ENCODE assay signal across 8 cellular contexts in genomic region chr4:140150886-140151699, GRCh38. TPM values are rescaled to one million over a fixed set of nuclear protein-coding genes. Genes with fewer than 3 reads are reported as not detected.
DNase-seq lines count a peak whose midpoint lies in the region; ATAC-seq and TF ChIP-seq lines count a peak whose summit lies in the region.

No MANE protein-coding gene starts in this region.

- H3K9me3 ChIP-seq in osteoblast (ENCODE audit: low read depth, low read length) (no peaks in the 10 kb centered on the region), upper lobe of right lung (no peaks in the 10 kb centered on the region)

- DNase-seq in NK-92 treated with Interleukin-12 subunit alpha and Interleukin-12 subunit beta, amount 100 ng/mL, for 24 hours (lab: John Stamatoyannopoulos, UW) = peak; percentile 90
- DNase-seq in NK-92 (lab: John Stamatoyannopoulos, UW; ENCODE audit: unreplicated experiment) (no peak), NCI-H146 treated with DMSO at 0.1 percent for 48 hours (lab: John Stamatoyannopoulos, UW; ENCODE audit: unreplicated experiment) (peak; percentile 81), T-helper 1 cell (peak; percentile 27 to 62 (median 38)), amygdala (lab: John Stamatoyannopoulos, UW) (peak in 55 of 56 donors; percentile 12 to 90 (median 67)), cardiac septum (ENCODE audit: low spot score) (peak; percentile 96), osteoblast (ENCODE audit: insufficient read length, low spot score, missing footprints) (peak; percentile 94), upper lobe of right lung (peak; percentile 94)

- H2AFZ ChIP-seq in osteoblast (ENCODE audit: low read length) = peak overlapping the region; percentile 97

- H3K4me3 ChIP-seq in osteoblast (ENCODE audit: insufficient read depth, low read length) (peak overlapping the region; percentile 80), upper lobe of right lung (peak overlapping the region; percentile 81)

- H3K27me3 ChIP-seq in osteoblast (ENCODE audit: insufficient read depth, low read length) (peaks cover 14% of the 10 kb centered on the region), upper lobe of right lung (no peaks in the 10 kb centered on the region)

- peak overlapping the region; percentile 98 for H3K4me2 ChIP-seq in osteoblast (ENCODE audit: insufficient read depth, low read length)

- H3K4me1 ChIP-seq in osteoblast (ENCODE audit: insufficient read depth, low read length) = peaks cover 10% of the 10 kb centered on the region
- peaks cover 9% of the 10 kb centered on the region for H3K4me1 ChIP-seq in upper lobe of right lung

- H4K20me1 ChIP-seq in osteoblast (ENCODE audit: insufficient read depth, low read length) = no peaks in the 10 kb centered on the region

- intact Hi-C loops in cardiac septum (cut with DNase I) = loop anchor here (1.0 to 5.0 kb wide), 9 partner anchors 57 to 416 kb away; no protein-coding TSS in a partner anchor
- intact Hi-C loops in upper lobe of right lung (cut with DNase I) = loop anchor here (5.0 to 10.0 kb wide), 2 partner anchors 101 to 416 kb away; no protein-coding TSS in a partner anchor

- peak; percentile 80 for ATAC-seq in upper lobe of right lung

- H3K27ac ChIP-seq in osteoblast (ENCODE audit: low read depth, low read length) (peak overlapping the region; percentile 47), upper lobe of right lung (peak overlapping the region; percentile 97)

- no peak for TF ChIP-seq CTCF in osteoblast (IDR thresholded peaks at IDR 0.05; ENCODE audit: extremely low read depth, low read depth, low read length)
- TF ChIP-seq CTCF in upper lobe of right lung (IDR thresholded peaks at IDR 0.05) = no peak

- no peaks in the 10 kb centered on the region for H3K79me2 ChIP-seq in osteoblast (ENCODE audit: insufficient read depth, low read length)

- no peaks in the 10 kb centered on the region for H3K36me3 ChIP-seq in osteoblast (ENCODE audit: insufficient read depth, low read length)
- H3K36me3 ChIP-seq in upper lobe of right lung = no peaks in the 10 kb centered on the region

RNA-seq across cellular contexts. Expression of gene MAML3, which starts 2.9 kb away (rescaled TPM):
- total RNA-seq in cardiac septum (4.1 TPM), osteoblast (0.59 and 0.72 TPM in 2 replicates), upper lobe of right lung (13.1 TPM)
